Comparison of ENCODE assay signal across 34 cellular contexts in the genomic region with DNA sequence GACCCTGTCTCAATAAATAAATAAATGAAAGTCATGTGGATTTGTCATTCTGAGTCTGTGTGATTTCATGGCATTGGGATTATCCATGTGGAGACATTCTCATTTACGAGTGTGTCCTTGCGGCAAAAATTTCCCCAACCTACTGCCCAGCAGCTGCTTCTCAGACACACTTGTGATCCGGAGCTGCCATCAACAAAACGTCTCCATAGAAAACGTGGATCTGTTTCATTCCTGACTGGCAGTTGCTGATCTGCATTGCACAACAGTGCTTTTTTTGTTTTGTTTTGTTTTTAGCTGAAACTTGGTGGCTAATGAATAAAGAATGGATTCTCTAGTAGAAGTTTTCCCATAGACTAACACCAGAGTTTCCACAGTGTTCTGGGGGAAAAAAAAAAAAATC.
DNase-seq lines count a peak whose midpoint lies in the region; ATAC-seq, FAIRE-seq and TF ChIP-seq lines count a peak whose summit lies in the region.
"Had no signal": no experiment of that assay in that cellular context is flagged by ENCODE, and none has a peak within 500 bp of the region (broad histone marks: within the 10 kb centered on the region; RNA-seq: fewer than 3 reads in every experiment).

No MANE protein-coding gene starts in this region.

- peaks cover 12 to 16% of the 10 kb centered on the region in 2 donors for H3K4me1 Mint-ChIP-seq in stimulated activated naive B cell treated with anti-CD40 and anti-IgM and Interleukin-4, amounts not matched to agents 10 μg/mL and 1 μg/mL and 100 μg/mL, for 72 hours

- H3K9me3 Mint-ChIP-seq in stimulated activated naive B cell treated with anti-CD40 and anti-IgM and Interleukin-4, amounts not matched to agents 10 μg/mL and 1 μg/mL and 100 μg/mL, for 72 hours, result peaks cover 0 to 2% of the 10 kb centered on the region in 2 donors
- H3K9me3 Mint-ChIP-seq: central memory CD8-positive, alpha-beta T cell; stimulated activated effector memory CD8-positive, alpha-beta T cell treated with anti-CD3 and anti-CD28 coated beads, Interleukin-12 subunit alpha, Interleukin-12 subunit beta, amount 100 ng/mL, for 72 hours had no signal

- H3K27ac Mint-ChIP-seq in stimulated activated naive B cell treated with anti-CD40 and anti-IgM and Interleukin-4, amounts not matched to agents 10 μg/mL and 1 μg/mL and 100 μg/mL, for 72 hours, result no peak overlapping the region
- H3K27ac Mint-ChIP-seq: activated CD8-positive, alpha-beta T cell treated with anti-CD3 and anti-CD28 coated beads for 36 hours; activated naive CD8-positive, alpha-beta T cell treated with anti-CD3 and anti-CD28 coated beads, Interleukin-2, amount 10 ng/mL, durations not matched to agents 7 days and 5 days; activated T-helper 2 cell treated with anti-CD3 and anti-CD28 coated beads, Interferon-gamma antibody, Interleukin-2, Interleukin-4, amounts not matched to agents 10 μg/mL and 5 μg/mL and 100 μg/mL, durations not matched to agents 14 hours and 24 hours and 36 hours; B cell; CD8-positive, alpha-beta T cell; stimulated activated effector memory CD8-positive, alpha-beta T cell treated with anti-CD3 and anti-CD28 coated beads, Interleukin-12 subunit alpha, Interleukin-12 subunit beta, amount 100 ng/mL, for 72 hours; T-helper 17 cell had no signal

- no peaks in the 10 kb centered on the region for H3K27me3 Mint-ChIP-seq in stimulated activated naive B cell treated with anti-CD40 and anti-IgM and Interleukin-4, amounts not matched to agents 10 μg/mL and 1 μg/mL and 100 μg/mL, for 72 hours
- H3K27me3 Mint-ChIP-seq: activated CD8-positive, alpha-beta T cell treated with anti-CD3 and anti-CD28 coated beads for 36 hours; central memory CD8-positive, alpha-beta T cell had no signal

- ATAC-seq in heart right ventricle (no peak), HG02870 (IDR thresholded peaks at IDR 0.05; ENCODE audit: unreplicated experiment) (no peak)
- no peak for ATAC-seq in stimulated activated naive B cell treated with anti-CD40 and anti-IgM and Interleukin-4, amounts not matched to agents 10 μg/mL and 1 μg/mL and 100 μg/mL, for 72 hours (replicated peaks)
- ATAC-seq: activated CD8-positive, alpha-beta T cell treated with anti-CD3 and anti-CD28 coated beads for 36 hours; CD8-positive, alpha-beta T cell; lower lobe of right lung; mucosa of descending colon; SK-N-SH treated with all-trans-retinoic acid at 6 μM for 48 hours; stimulated activated effector memory CD8-positive, alpha-beta T cell treated with anti-CD3 and anti-CD28 coated beads, Interleukin-12 subunit alpha, Interleukin-12 subunit beta, amount 100 ng/mL, for 72 hours; T-helper 17 cell had no signal

- H3K4me3 ChIP-seq in SJCRH30 (peak overlapping the region; percentile 41), heart right ventricle (no peak overlapping the region), breast epithelium (no peak overlapping the region)
- H3K4me3 ChIP-seq: lower lobe of right lung, mucosa of descending colon, ovary, right atrium auricular region, suprapubic skin, uterus had no signal

- no peaks in the 10 kb centered on the region for H3K36me3 ChIP-seq in SJCRH30
- H3K36me3 ChIP-seq in heart right ventricle, result no peaks in the 10 kb centered on the region
- H3K36me3 ChIP-seq in breast epithelium, result no peaks in the 10 kb centered on the region
- H3K36me3 ChIP-seq: lower lobe of right lung, ovary, right atrium auricular region, suprapubic skin, uterus had no signal

- peaks cover 36% of the 10 kb centered on the region for H3K4me1 ChIP-seq in SJCRH30
- H3K4me1 ChIP-seq in heart right ventricle, result peaks cover 0 to 20% (median 10%) of the 10 kb centered on the region in 9 donors
- no peaks in the 10 kb centered on the region for H3K4me1 ChIP-seq in breast epithelium
- H3K4me1 ChIP-seq: suprapubic skin, uterus had no signal

- intact Hi-C loops in heart right ventricle (cut with DNase I) (no loop called here), breast epithelium (cut with DNase I; ENCODE audit: low total_unique reads) (no loop called here)

- H3K27ac ChIP-seq in SJCRH30 (peak overlapping the region; percentile 100), heart right ventricle (no peak overlapping the region), breast epithelium (no peak overlapping the region)
- H3K27ac ChIP-seq: lower lobe of right lung, ovary, right atrium auricular region, suprapubic skin, uterus had no signal

- FAIRE-seq in frontal cortex (lab: Jason Lieb, UNC), result peak; percentile 50
- FAIRE-seq: GM12892 had no signal

- H3K27me3 ChIP-seq in SJCRH30 (no peaks in the 10 kb centered on the region), heart right ventricle (no peaks in the 10 kb centered on the region), breast epithelium (no peaks in the 10 kb centered on the region)
- H3K27me3 ChIP-seq: ovary, right atrium auricular region, suprapubic skin, uterus had no signal

- DNase-seq in AG20443 (ENCODE audit: low spot score) (peak; percentile 30), SJCRH30 (peak; percentile 36 to 65), frontal cortex (ENCODE audit: low spot score in 2 of 2) (no peak), renal cortical epithelial cell (ENCODE audit: low read depth) (peak; percentile 30), heart right ventricle (no peak), breast epithelium (ENCODE audit: low spot score in 2 of 2) (no peak)
- DNase-seq in stimulated activated naive B cell treated with anti-CD40 and anti-IgM and Interleukin-4, amounts not matched to agents 10 μg/mL and 1 μg/mL and 100 μg/mL, for 72 hours, result no peak
- DNase-seq: activated CD4-positive, alpha-beta T cell treated with anti-CD3 and anti-CD28 coated beads for 1 hour; activated CD8-positive, alpha-beta T cell treated with anti-CD3 and anti-CD28 coated beads for 36 hours; activated naive CD8-positive, alpha-beta T cell treated with anti-CD3 and anti-CD28 coated beads, Interleukin-2, amount 10 ng/mL, durations not matched to agents 7 days and 5 days; CD8-positive, alpha-beta T cell; dermis blood vessel endothelial cell; DMS 273 treated with DMSO at 0.1 percent for 48 hours; EL; kidney glomerular epithelial cell; lower lobe of right lung; mucosa of descending colon; NCI-H1105; NCI-H2081; NCI-H345; NCI-H748 treated with DMSO at 0.1 percent for 48 hours; ovary; stimulated activated CD4-positive, alpha-beta T cell treated with anti-CD3 and anti-CD28 coated beads, Interleukin-4, amount 100 ng/mL, for 24 hours; T-helper 17 cell; uterus had no signal

- peaks cover 0 to 3% of the 10 kb centered on the region in 2 donors for H3K36me3 Mint-ChIP-seq in stimulated activated naive B cell treated with anti-CD40 and anti-IgM and Interleukin-4, amounts not matched to agents 10 μg/mL and 1 μg/mL and 100 μg/mL, for 72 hours
- H3K36me3 Mint-ChIP-seq: activated naive CD8-positive, alpha-beta T cell treated with anti-CD3 and anti-CD28 coated beads, Interleukin-2, amount 10 ng/mL, durations not matched to agents 7 days and 5 days; CD8-positive, alpha-beta T cell; stimulated activated effector memory CD8-positive, alpha-beta T cell treated with anti-CD3 and anti-CD28 coated beads, Interleukin-12 subunit alpha, Interleukin-12 subunit beta, amount 100 ng/mL, for 72 hours had no signal

- WGBS in heart right ventricle, 2 donors, result 75 to 78% methylated on average over 5 of the region's 5 CpGs

- no peak overlapping the region for H3K4me3 Mint-ChIP-seq in stimulated activated naive B cell treated with anti-CD40 and anti-IgM and Interleukin-4, amounts not matched to agents 10 μg/mL and 1 μg/mL and 100 μg/mL, for 72 hours
- H3K4me3 Mint-ChIP-seq: activated CD8-positive, alpha-beta T cell treated with anti-CD3 and anti-CD28 coated beads for 36 hours; activated naive CD8-positive, alpha-beta T cell treated with anti-CD3 and anti-CD28 coated beads, Interleukin-2, amount 10 ng/mL, durations not matched to agents 7 days and 5 days; B cell; CD8-positive, alpha-beta T cell; T-helper 17 cell had no signal

- H3K9me3 ChIP-seq in SJCRH30 (replicated peaks) (no peaks in the 10 kb centered on the region), heart right ventricle (peaks cover 0 to 16% (median 5%) of the 10 kb centered on the region in 11 donors), breast epithelium (peaks cover 0 to 4% of the 10 kb centered on the region in 2 donors)
- H3K9me3 ChIP-seq: mucosa of descending colon, ovary, right atrium auricular region, suprapubic skin, uterus had no signal

- no peak for TF ChIP-seq POLR2A in breast epithelium (IDR thresholded peaks at IDR 0.05)

- TF ChIP-seq CTCF in heart right ventricle (IDR thresholded peaks at IDR 0.05), result no peak
- no peak for TF ChIP-seq CTCF in breast epithelium (IDR thresholded peaks at IDR 0.05)

Comparison
In these comparisons a context has a peak if more than half of its experiments do, and no peak if none do; other contexts are left out.
1. DNase-seq: peak in AG20443 (single experiment), SJCRH30 (2 of 2) and renal cortical epithelial cell (single experiment); none in frontal cortex (0 of 2), heart right ventricle (0 of 2), breast epithelium (0 of 2) and stimulated activated naive B cell treated with anti-CD40 and anti-IgM and Interleukin-4, amounts not matched to agents 10 μg/mL and 1 μg/mL and 100 μg/mL, for 72 hours (single experiment).